Comparison of ENCODE assay signal across 1 cellular context in the genomic region with DNA sequence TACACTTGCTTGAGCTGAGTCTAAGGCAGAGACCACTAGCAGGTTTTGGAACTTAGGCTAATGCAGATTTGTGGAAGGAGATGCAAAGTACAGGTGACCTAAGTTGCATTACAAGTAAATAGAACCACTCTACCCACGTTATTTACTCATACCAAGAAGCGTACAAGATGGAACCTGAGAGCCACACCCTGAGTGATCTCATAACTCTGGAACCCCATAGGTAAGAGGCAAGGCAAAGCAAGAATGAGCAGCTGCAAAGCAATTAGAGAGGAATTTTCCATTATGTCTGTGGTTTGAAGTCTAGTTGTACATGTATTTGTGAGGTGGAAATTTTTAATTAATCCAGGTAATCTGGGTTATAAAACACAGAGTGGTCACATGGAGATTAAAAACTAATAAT.
TF ChIP-seq lines count a peak whose summit lies in the region.

No MANE protein-coding gene starts in this region.

TF ChIP-seq in GM23338, 12 proteins besides CTCF, POLR2A, EP300 and RAD21 (continued from another document):
- TF ChIP-seq ETS1 (IDR thresholded peaks at IDR 0.05), result no peak
TF ChIP-seq in GM23338: peak in this region for 0.
